In the genomic region with DNA sequence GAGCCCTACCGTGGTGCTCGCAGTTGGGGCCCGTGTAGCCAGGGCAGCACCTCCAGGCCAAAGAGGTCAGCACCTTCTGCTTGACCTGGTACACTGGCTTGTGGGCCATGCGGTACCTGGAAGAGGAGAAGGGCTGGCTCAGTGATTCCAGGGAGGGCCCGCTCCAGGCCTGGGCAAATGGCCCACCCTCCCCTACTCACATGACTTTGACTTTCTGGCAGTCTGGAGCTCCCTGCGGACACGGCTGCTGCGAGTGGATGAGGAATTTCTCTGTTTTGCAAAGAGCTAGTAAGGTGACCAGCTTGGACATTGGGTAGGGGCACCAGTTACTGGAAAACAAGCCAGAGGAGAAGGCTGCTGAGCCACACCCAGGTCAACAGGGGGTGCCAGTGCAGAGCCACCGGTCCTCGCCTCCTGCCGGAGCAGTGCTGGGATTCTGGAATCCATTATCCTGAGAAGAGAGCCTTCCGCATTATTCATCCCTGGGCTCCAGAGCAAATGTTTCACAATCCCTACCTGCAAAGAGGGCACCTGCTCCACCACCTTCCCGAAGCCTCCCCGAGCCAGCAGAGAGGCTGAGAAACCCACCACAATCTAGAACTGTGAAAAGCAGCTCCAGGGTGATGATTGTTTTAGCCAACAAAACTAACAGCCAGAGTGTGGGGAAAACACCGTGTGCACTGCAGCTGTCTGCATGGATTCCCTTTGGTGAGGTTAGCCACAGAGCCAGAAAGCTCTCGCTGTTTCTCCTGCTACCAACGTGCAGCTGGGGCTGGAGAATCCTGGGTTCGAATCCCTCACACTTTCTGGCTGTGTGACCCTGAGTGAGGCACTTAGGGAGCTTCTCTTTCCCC, we compare ENCODE assay signal across 9 cellular contexts. TPM values are rescaled to one million over a fixed set of nuclear protein-coding genes. Genes with fewer than 3 reads are reported as not detected.
DNase-seq lines count a peak whose midpoint lies in the region; ATAC-seq, FAIRE-seq and TF ChIP-seq lines count a peak whose summit lies in the region.
"Had no signal": no experiment of that assay in that cellular context is flagged by ENCODE, and none has a peak within 500 bp of the region (broad histone marks: within the 10 kb centered on the region; RNA-seq: fewer than 3 reads in every experiment).

No MANE protein-coding gene starts in this region.

- H3K36me3 Mint-ChIP-seq in activated T-cell treated with anti-CD3 and anti-CD28 coated beads, Interleukin-2, amount 50 U/mL, for 24 hours (ENCODE audit: low read depth) = no peaks in the 10 kb centered on the region

- H3K27me3 ChIP-seq in ascending aorta = no peaks in the 10 kb centered on the region
- H3K27me3 ChIP-seq in iPS-15b (ENCODE audit: control insufficient read depth, insufficient read depth, low read length) = no peaks in the 10 kb centered on the region
- H3K27me3 ChIP-seq in thoracic aorta (replicated peaks; ENCODE audit: insufficient read depth) = no peaks in the 10 kb centered on the region

- no peak overlapping the region for H3K27ac Mint-ChIP-seq in activated T-cell treated with anti-CD3 and anti-CD28 coated beads, Interleukin-2, amount 50 U/mL, for 24 hours

- H3K9me3 Mint-ChIP-seq in activated T-cell treated with anti-CD3 and anti-CD28 coated beads, Interleukin-2, amount 50 U/mL, for 24 hours = no peaks in the 10 kb centered on the region

- intact Hi-C loops in ascending aorta (cut with DNase I) = no loop called here

- H3K36me3 ChIP-seq in ascending aorta = no peaks in the 10 kb centered on the region
- H3K36me3 ChIP-seq in iPS-15b (ENCODE audit: control insufficient read depth, insufficient read depth, low read length) = no peaks in the 10 kb centered on the region
- H3K36me3 ChIP-seq in thoracic aorta = no peaks in the 10 kb centered on the region

- peak; percentile 35 for ATAC-seq in thoracic aorta (ENCODE audit: insufficient number of reproducible peaks, low FRiP score, low read depth)

- H3K9me3 ChIP-seq in ascending aorta (no peaks in the 10 kb centered on the region), iPS-15b (ENCODE audit: control insufficient read depth, insufficient read depth, low read length) (no peaks in the 10 kb centered on the region), thoracic aorta (no peaks in the 10 kb centered on the region)

- peaks cover 9% of the 10 kb centered on the region for H3K4me1 Mint-ChIP-seq in activated T-cell treated with anti-CD3 and anti-CD28 coated beads, Interleukin-2, amount 50 U/mL, for 24 hours (ENCODE audit: low read depth)

- FAIRE-seq in H54 (lab: Jason Lieb, UNC) = no peak

- no peak for TF ChIP-seq POLR2A in H54 (IDR thresholded peaks at IDR 0.05; ENCODE audit: low read depth, low read length)

- peak overlapping the region; percentile 2 for H3K9ac ChIP-seq in iPS-15b (ENCODE audit: low read depth, low read length)

- peaks cover 7 to 23% of the 10 kb centered on the region in 2 donors for H3K4me1 ChIP-seq in ascending aorta
- no peaks in the 10 kb centered on the region for H3K4me1 ChIP-seq in iPS-15b (ENCODE audit: control insufficient read depth, insufficient read depth, low read length)
- peaks cover 15 to 34% of the 10 kb centered on the region in 2 donors for H3K4me1 ChIP-seq in thoracic aorta (ENCODE audit: control insufficient read depth in 1 of 2, low read depth in 2 of 2)

- H3K27me3 Mint-ChIP-seq in activated T-cell treated with anti-CD3 and anti-CD28 coated beads, Interleukin-2, amount 50 U/mL, for 24 hours = peaks cover 5% of the 10 kb centered on the region

- H3K27ac ChIP-seq in ascending aorta = peak overlapping the region; percentile 49 to 56
- peak overlapping the region; percentile 13 to 23 for H3K27ac ChIP-seq in thoracic aorta
- H3K27ac ChIP-seq: 22Rv1 had no signal

- H3K4me3 ChIP-seq in ascending aorta (peak overlapping the region in 1 of 2 donors; percentile 24), iPS-15b (ENCODE audit: low read depth, low read length) (no peak overlapping the region), thoracic aorta (peak overlapping the region; percentile 38)

- no peak overlapping the region for H3K4me3 Mint-ChIP-seq in activated T-cell treated with anti-CD3 and anti-CD28 coated beads, Interleukin-2, amount 50 U/mL, for 24 hours

- DNase-seq in DMS53 (lab: John Stamatoyannopoulos, UW) = peak; percentile 35
- no peak for DNase-seq in DMS53 treated with DMSO at 0.1 percent for 48 hours (lab: John Stamatoyannopoulos, UW; ENCODE audit: unreplicated experiment)
- peak in 1 of 2 donors; percentile 73 for DNase-seq in ascending aorta (ENCODE audit: low spot score in 2 of 2)
- DNase-seq in thoracic aorta (ENCODE audit: low spot score) = peak; percentile 3
- DNase-seq in activated T-cell treated with anti-CD3 and anti-CD28 coated beads, Interleukin-2, amount 50 U/mL, for 24 hours = no peak
- no peak for DNase-seq in globus pallidus (ENCODE audit: low spot score)
- no peak for DNase-seq in H54 (ENCODE audit: insufficient read length, low spot score)

- TF ChIP-seq CTCF in ascending aorta (IDR thresholded peaks at IDR 0.05) (peak in 2 of 3 experiments; percentile 30 to 45), thoracic aorta (IDR thresholded peaks at IDR 0.05) (peak; percentile 39)

RNA-seq across cellular contexts. Expression of gene MMRN2, which starts 11.8 kb away (rescaled TPM):
- total RNA-seq in ascending aorta = 282 TPM
- total RNA-seq in thoracic aorta = 10 to 100 TPM; 49.4 to 55.0 TPM

RNA-seq across cellular contexts. Expression of gene SNCG, which starts 12.8 kb away (rescaled TPM):
- total RNA-seq in ascending aorta (250 TPM), thoracic aorta (100 to 1,000 TPM in 1 of 2 donors, 10 to 100 TPM in 1; 50.9 to 167 TPM)

RNA-seq across cellular contexts. Expression of gene ADIRF, which starts 22.7 kb away (rescaled TPM):
- total RNA-seq in ascending aorta (882 TPM), thoracic aorta (100 to 1,000 TPM; 318 to 644 TPM)

Comparison
In these comparisons a context has a peak if more than half of its experiments do, and no peak if none do; other contexts are left out.
1. DNase-seq: peak in DMS53 (single experiment) and thoracic aorta (single experiment); none in DMS53 treated with DMSO at 0.1 percent for 48 hours (single experiment), activated T-cell treated with anti-CD3 and anti-CD28 coated beads, Interleukin-2, amount 50 U/mL, for 24 hours (single experiment), globus pallidus (single experiment) and H54 (single experiment).